26 cellular contexts compared by ENCODE assay signal in the genomic region with DNA sequence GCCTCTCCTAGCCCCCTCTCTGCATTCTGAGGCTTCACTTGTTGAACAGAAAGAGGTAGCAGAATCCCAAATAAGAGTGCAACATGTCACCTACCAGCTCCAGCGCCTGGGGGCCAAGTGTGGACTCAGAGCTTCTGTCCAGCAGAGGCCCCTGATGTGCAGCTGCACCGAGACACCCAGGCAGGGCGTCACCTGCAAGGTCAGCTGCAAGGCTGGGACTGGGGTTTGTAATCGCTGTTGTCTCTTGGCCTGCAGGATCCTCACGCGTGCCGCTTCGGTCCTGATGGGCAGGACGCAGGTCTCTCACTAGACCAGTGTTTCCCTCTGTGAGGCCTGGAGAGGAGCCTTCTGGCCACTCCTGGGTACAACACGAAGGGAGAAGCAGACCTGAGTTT.
"Had no signal": no experiment of that assay in that cellular context is flagged by ENCODE, and none has a peak within 500 bp of the region (broad histone marks: within the 10 kb centered on the region; RNA-seq: fewer than 3 reads in every experiment).

No MANE protein-coding gene starts in this region.

- H3K4me3 Mint-ChIP-seq: activated CD8-positive, alpha-beta T cell treated with anti-CD3 and anti-CD28 coated beads for 36 hours; activated naive CD4-positive, alpha-beta T cell treated with anti-CD3 and anti-CD28 coated beads, Interleukin-2, amount 50 U/mL, for 24 hours; activated T-helper 1 cell treated with anti-CD3 and anti-CD28 coated beads, Interleukin-12 subunit alpha, Interleukin-12 subunit beta, Interleukin-2, Interleukin-4 antibody, amounts not matched to agents 30 ng/mL and 10 ng/mL and 1 ng/mL, durations not matched to agents 14 hours and 24 hours and 36 hours; central memory CD8-positive, alpha-beta T cell; T-helper 1 cell treated with Interleukin-12 subunit alpha and Interleukin-12 subunit beta and Interleukin-4 antibody, amounts not matched to agents 30 μg/mL and 1 μg/mL, for 36 hours had no signal

- H3K27me3 Mint-ChIP-seq: activated CD8-positive, alpha-beta T cell treated with anti-CD3 and anti-CD28 coated beads for 36 hours; activated naive CD4-positive, alpha-beta T cell treated with anti-CD3 and anti-CD28 coated beads, Interleukin-2, amount 50 U/mL, for 24 hours; central memory CD8-positive, alpha-beta T cell had no signal

- ATAC-seq: activated CD4-positive, CD25-positive, alpha-beta regulatory T cell treated with anti-CD3 and anti-CD28 coated beads, Interleukin-2, amount 50 U/mL, for 24 hours; activated CD8-positive, alpha-beta T cell treated with anti-CD3 and anti-CD28 coated beads for 36 hours; body of pancreas; Panc1 had no signal

- H3K4me3 ChIP-seq: ascending aorta, body of pancreas, SJSA1 had no signal

- H3K27ac Mint-ChIP-seq: activated CD8-positive, alpha-beta T cell treated with anti-CD3 and anti-CD28 coated beads for 36 hours; activated naive CD4-positive, alpha-beta T cell treated with anti-CD3 and anti-CD28 coated beads, Interleukin-2, amount 50 U/mL, for 24 hours; activated T-helper 1 cell treated with anti-CD3 and anti-CD28 coated beads, Interleukin-12 subunit alpha, Interleukin-12 subunit beta, Interleukin-2, Interleukin-4 antibody, amounts not matched to agents 30 ng/mL and 10 ng/mL and 1 ng/mL, durations not matched to agents 14 hours and 24 hours and 36 hours had no signal

- H3K9me3 Mint-ChIP-seq: activated CD8-positive, alpha-beta T cell treated with anti-CD3 and anti-CD28 coated beads for 36 hours; activated naive CD4-positive, alpha-beta T cell treated with anti-CD3 and anti-CD28 coated beads, Interleukin-2, amount 50 U/mL, for 24 hours; activated T-helper 1 cell treated with anti-CD3 and anti-CD28 coated beads, Interleukin-12 subunit alpha, Interleukin-12 subunit beta, Interleukin-2, Interleukin-4 antibody, amounts not matched to agents 30 ng/mL and 10 ng/mL and 1 ng/mL, durations not matched to agents 14 hours and 24 hours and 36 hours; central memory CD8-positive, alpha-beta T cell; T-helper 1 cell treated with Interleukin-12 subunit alpha and Interleukin-12 subunit beta and Interleukin-4 antibody, amounts not matched to agents 30 μg/mL and 1 μg/mL, for 36 hours had no signal

- H3K27me3 ChIP-seq: SJSA1 had no signal

- H3K36me3 ChIP-seq: ascending aorta had no signal

- DNase-seq: activated CD4-positive, alpha-beta T cell treated with anti-CD3 and anti-CD28 coated beads for 4 hours; activated CD8-positive, alpha-beta memory T cell treated with anti-CD3 and anti-CD28 coated beads, Interleukin-2, amount 50 U/mL, for 48 hours; activated CD8-positive, alpha-beta T cell treated with anti-CD3 and anti-CD28 coated beads for 36 hours; activated effector memory CD4-positive, alpha-beta T cell treated with Interleukin-2 at 50 U/mL for 16 hours; activated naive CD4-positive, alpha-beta T cell; activated T-cell treated with anti-CD3 and anti-CD28 coated beads, Interleukin-2, amount 50 U/mL, for 1 hour; body of pancreas; NCI-H1092; NCI-H1417; NCI-H1930; NCI-H2171 treated with DMSO at 0.1 percent for 48 hours; NCI-H226; NCI-H526; NCI-H82; NK-92 treated with Interleukin-12 subunit alpha and Interleukin-12 subunit beta, amount 100 ng/mL, for 24 hours; OCI-M1; Right ventricle myocardium superior; RPMI8226 had no signal

- H3K9me3 ChIP-seq: ascending aorta, body of pancreas, SJSA1 had no signal

- H3K36me3 Mint-ChIP-seq: activated naive CD4-positive, alpha-beta T cell treated with anti-CD3 and anti-CD28 coated beads, Interleukin-2, amount 50 U/mL, for 24 hours had no signal

- H3K27ac ChIP-seq: ascending aorta, body of pancreas, SJSA1 had no signal
